Comparison of ENCODE assay signal across 1 cellular context in genomic region chr9:128098017-128098935, GRCh38.
A peak's percentile ranks its signal among the peaks of the same experiment; 100 is the strongest.
TF ChIP-seq lines count a peak whose summit lies in the region.

No MANE protein-coding gene starts in this region.

TF ChIP-seq in K562, 482 proteins besides CTCF, POLR2A, EP300 and RAD21 (continued from another document and continues in another):
- TF ChIP-seq CUX1 (CRISPR knock-in tag; IDR thresholded peaks at IDR 0.05) (no peak), MEF2D (tag; conservative IDR thresholded peaks at IDR 0.05; ENCODE audit: low read depth) (no peak), ZNF133 (CRISPR knock-in tag; IDR thresholded peaks at IDR 0.05) (no peak), KDM5B (IDR thresholded peaks at IDR 0.05; ENCODE audit: insufficient replicate concordance, low read depth, low read length) (peak; percentile 92), NUFIP1 (IDR thresholded peaks at IDR 0.05; ENCODE audit: partially characterized antibody) (no peak), POLR2G (IDR thresholded peaks at IDR 0.05; ENCODE audit: low read depth, low read length) (peak; percentile 68), ZNF175 (CRISPR knock-in tag; IDR thresholded peaks at IDR 0.05; ENCODE audit: low read depth) (0 out of 2 replicates have a peak, but pooled peaks have one; percentile 54), BMI1 (IDR thresholded peaks at IDR 0.05; ENCODE audit: low read length) (no peak), NFRKB (IDR thresholded peaks at IDR 0.05; ENCODE audit: low read depth) (0 out of 2 replicates have a peak, but pooled peaks have one; percentile 33), ZNF518B (CRISPR knock-in tag; IDR thresholded peaks at IDR 0.05) (no peak), ZNF75A (CRISPR knock-in tag; IDR thresholded peaks at IDR 0.05) (no peak), NR2C2 (CRISPR knock-in tag; IDR thresholded peaks at IDR 0.05) (no peak), NR2C2 (tag; IDR thresholded peaks at IDR 0.05) (0 out of 2 replicates have a peak, but pooled peaks have one; percentile 26), SREBF2 (CRISPR knock-in tag; IDR thresholded peaks at IDR 0.05) (no peak), NELFE (IDR thresholded peaks at IDR 0.05; ENCODE audit: insufficient read depth, insufficient read length) (no peak), YBX1 (IDR thresholded peaks at IDR 0.05) (no peak), CREM (IDR thresholded peaks at IDR 0.05; ENCODE audit: low read depth) (peak; percentile 87), ZNF444 (CRISPR knock-in tag; IDR thresholded peaks at IDR 0.05) (no peak), KAT2B (IDR thresholded peaks at IDR 0.05; ENCODE audit: low read depth, low read length) (no peak), CTBP1 (IDR thresholded peaks at IDR 0.05; ENCODE audit: borderline replicate concordance) (no peak; the same call in 1 of the 2 replicates), MLLT1 (IDR thresholded peaks at IDR 0.05) (no peak), ATF7 (IDR thresholded peaks at IDR 0.05) (peak; percentile 96), NONO (IDR thresholded peaks at IDR 0.05; ENCODE audit: low read depth in 2 of 2, low read length in 1 of 2) (no peak), HNRNPL (IDR thresholded peaks at IDR 0.05; ENCODE audit: low read depth, low read length) (0 out of 2 replicates have a peak, but pooled peaks have one; percentile 23), ZNF511 (CRISPR knock-in tag; IDR thresholded peaks at IDR 0.05) (no peak), ZBTB7A (IDR thresholded peaks at IDR 0.05; ENCODE audit: borderline replicate concordance, control insufficient read depth, low read depth, low read length) (no peak), CEBPG (CRISPR knock-in tag; IDR thresholded peaks at IDR 0.05) (peak; percentile 44; the same call in 1 of the 2 replicates), CEBPG (tag; conservative IDR thresholded peaks at IDR 0.05 in 1 of 2, IDR thresholded peaks at IDR 0.05 in 1 of 2) (peak; percentile 61 to 75), NR1H2 (CRISPR knock-in tag; IDR thresholded peaks at IDR 0.05) (no peak), ZNF134 (CRISPR knock-in tag; conservative IDR thresholded peaks at IDR 0.05) (no peak), CAMTA2 (CRISPR knock-in tag; conservative IDR thresholded peaks at IDR 0.05) (no peak), PCBP1 (IDR thresholded peaks at IDR 0.05; ENCODE audit: low read depth, low read length, poor library complexity, severe bottlenecking) (no peak), TFAP4 (CRISPR knock-in tag; IDR thresholded peaks at IDR 0.05; ENCODE audit: borderline replicate concordance) (peak; percentile 39)
- TF ChIP-seq, protein P1, sequence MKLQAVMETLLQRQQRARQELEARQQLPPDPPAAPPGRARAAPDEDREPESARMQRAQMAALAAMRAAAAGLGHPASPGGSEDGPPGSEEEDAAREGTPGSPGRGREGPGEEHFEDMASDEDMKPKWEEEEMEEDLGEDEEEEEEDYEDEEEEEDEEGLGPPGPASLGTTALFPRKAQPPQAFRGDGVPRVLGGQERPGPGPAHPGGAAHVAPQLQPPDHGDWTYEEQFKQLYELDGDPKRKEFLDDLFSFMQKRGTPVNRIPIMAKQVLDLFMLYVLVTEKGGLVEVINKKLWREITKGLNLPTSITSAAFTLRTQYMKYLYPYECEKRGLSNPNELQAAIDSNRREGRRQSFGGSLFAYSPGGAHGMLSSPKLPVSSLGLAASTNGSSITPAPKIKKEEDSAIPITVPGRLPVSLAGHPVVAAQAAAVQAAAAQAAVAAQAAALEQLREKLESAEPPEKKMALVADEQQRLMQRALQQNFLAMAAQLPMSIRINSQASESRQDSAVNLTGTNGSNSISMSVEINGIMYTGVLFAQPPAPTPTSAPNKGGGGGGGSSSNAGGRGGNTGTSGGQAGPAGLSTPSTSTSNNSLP (IDR thresholded peaks at IDR 0.05; ENCODE audit: borderline replicate concordance, low read depth, low read length), result no peak
- TF ChIP-seq, protein P2, sequence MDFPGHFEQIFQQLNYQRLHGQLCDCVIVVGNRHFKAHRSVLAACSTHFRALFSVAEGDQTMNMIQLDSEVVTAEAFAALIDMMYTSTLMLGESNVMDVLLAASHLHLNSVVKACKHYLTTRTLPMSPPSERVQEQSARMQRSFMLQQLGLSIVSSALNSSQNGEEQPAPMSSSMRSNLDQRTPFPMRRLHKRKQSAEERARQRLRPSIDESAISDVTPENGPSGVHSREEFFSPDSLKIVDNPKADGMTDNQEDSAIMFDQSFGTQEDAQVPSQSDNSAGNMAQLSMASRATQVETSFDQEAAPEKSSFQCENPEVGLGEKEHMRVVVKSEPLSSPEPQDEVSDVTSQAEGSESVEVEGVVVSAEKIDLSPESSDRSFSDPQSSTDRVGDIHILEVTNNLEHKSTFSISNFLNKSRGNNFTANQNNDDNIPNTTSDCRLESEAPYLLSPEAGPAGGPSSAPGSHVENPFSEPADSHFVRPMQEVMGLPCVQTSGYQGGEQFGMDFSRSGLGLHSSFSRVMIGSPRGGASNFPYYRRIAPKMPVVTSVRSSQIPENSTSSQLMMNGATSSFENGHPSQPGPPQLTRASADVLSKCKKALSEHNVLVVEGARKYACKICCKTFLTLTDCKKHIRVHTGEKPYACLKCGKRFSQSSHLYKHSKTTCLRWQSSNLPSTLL (IDR thresholded peaks at IDR 0.05), result no peak
- TF ChIP-seq, protein P3, sequence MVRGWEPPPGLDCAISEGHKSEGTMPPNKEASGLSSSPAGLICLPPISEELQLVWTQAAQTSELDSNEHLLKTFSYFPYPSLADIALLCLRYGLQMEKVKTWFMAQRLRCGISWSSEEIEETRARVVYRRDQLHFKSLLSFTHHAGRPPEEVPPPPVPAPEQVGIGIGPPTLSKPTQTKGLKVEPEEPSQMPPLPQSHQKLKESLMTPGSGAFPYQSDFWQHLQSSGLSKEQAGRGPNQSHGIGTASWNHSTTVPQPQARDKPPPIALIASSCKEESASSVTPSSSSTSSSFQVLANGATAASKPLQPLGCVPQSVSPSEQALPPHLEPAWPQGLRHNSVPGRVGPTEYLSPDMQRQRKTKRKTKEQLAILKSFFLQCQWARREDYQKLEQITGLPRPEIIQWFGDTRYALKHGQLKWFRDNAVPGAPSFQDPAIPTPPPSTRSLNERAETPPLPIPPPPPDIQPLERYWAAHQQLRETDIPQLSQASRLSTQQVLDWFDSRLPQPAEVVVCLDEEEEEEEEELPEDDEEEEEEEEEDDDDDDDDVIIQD (CRISPR knock-in tag; IDR thresholded peaks at IDR 0.05), result no peak
- TF ChIP-seq, protein P4, sequence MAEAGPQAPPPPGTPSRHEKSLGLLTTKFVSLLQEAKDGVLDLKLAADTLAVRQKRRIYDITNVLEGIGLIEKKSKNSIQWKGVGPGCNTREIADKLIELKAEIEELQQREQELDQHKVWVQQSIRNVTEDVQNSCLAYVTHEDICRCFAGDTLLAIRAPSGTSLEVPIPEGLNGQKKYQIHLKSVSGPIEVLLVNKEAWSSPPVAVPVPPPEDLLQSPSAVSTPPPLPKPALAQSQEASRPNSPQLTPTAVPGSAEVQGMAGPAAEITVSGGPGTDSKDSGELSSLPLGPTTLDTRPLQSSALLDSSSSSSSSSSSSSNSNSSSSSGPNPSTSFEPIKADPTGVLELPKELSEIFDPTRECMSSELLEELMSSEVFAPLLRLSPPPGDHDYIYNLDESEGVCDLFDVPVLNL (CRISPR knock-in tag; IDR thresholded peaks at IDR 0.05; ENCODE audit: low read depth), result 0 out of 2 replicates have a peak, but pooled peaks have one; percentile 39
- TF ChIP-seq, protein P5, sequence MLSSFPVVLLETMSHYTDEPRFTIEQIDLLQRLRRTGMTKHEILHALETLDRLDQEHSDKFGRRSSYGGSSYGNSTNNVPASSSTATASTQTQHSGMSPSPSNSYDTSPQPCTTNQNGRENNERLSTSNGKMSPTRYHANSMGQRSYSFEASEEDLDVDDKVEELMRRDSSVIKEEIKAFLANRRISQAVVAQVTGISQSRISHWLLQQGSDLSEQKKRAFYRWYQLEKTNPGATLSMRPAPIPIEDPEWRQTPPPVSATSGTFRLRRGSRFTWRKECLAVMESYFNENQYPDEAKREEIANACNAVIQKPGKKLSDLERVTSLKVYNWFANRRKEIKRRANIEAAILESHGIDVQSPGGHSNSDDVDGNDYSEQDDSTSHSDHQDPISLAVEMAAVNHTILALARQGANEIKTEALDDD (IDR thresholded peaks at IDR 0.05), result no peak
- TF ChIP-seq, protein P6, sequence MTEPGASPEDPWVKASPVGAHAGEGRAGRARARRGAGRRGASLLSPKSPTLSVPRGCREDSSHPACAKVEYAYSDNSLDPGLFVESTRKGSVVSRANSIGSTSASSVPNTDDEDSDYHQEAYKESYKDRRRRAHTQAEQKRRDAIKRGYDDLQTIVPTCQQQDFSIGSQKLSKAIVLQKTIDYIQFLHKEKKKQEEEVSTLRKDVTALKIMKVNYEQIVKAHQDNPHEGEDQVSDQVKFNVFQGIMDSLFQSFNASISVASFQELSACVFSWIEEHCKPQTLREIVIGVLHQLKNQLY (CRISPR knock-in tag; conservative IDR thresholded peaks at IDR 0.05), result no peak
